ENCODE assay signal across 19 cellular contexts in genomic region chr11:61514050-61514917, GRCh38. TPM values are rescaled to one million over a fixed set of nuclear protein-coding genes. Genes with fewer than 3 reads are reported as not detected.
DNase-seq lines count a peak whose midpoint lies in the region; ATAC-seq, FAIRE-seq and TF ChIP-seq lines count a peak whose summit lies in the region.
"Had no signal": no experiment of that assay in that cellular context is flagged by ENCODE, and none has a peak within 500 bp of the region (broad histone marks: within the 10 kb centered on the region; RNA-seq: fewer than 3 reads in every experiment).

No MANE protein-coding gene starts in this region.

- no peak for FAIRE-seq in H1 (lab: Jason Lieb, UNC)

- 0 out of 2 replicates have a peak overlapping the region, but pooled peaks have one; percentile 71 for H2AK5ac ChIP-seq in H1 (ENCODE audit: low read depth, low read length)

- H2BK120ac ChIP-seq in H1 (replicated peaks; ENCODE audit: low read depth, low read length), result no peak overlapping the region

- H2BK20ac ChIP-seq in H1 (ENCODE audit: low read length), result peak overlapping the region; percentile 97

- H3K9me3 ChIP-seq in H1 (ENCODE audit: insufficient read depth in 2 of 2, low read depth in 1 of 2, low read length in 1 of 2), result no peaks in the 10 kb centered on the region
- H3K9me3 ChIP-seq: lower lobe of right lung, Peyer's patch, upper lobe of left lung had no signal

- no peaks in the 10 kb centered on the region for H3K79me1 ChIP-seq in H1 (ENCODE audit: low read depth, low read length)

- CTCF ChIA-PET in H1 (lab: Charles Lee; ENCODE audit: partially characterized antibody), result interaction anchor here (1.0 to 40.4 kb wide), 21 partner anchors 8 to 158 kb away, joined by 3 to 2106 read pairs (median 5); a partner anchor contains a TSS

- POLR2A ChIA-PET in H1 (lab: Charles Lee; ENCODE audit: partially characterized antibody), result interaction anchor here (1.1 to 2.8 kb wide), 10 partner anchors 11 to 113 kb away, joined by 3 to 14 read pairs (median 5); no protein-coding TSS in a partner anchor

- H3K23me2 ChIP-seq in H1 (ENCODE audit: low read depth, low read length), result no peaks in the 10 kb centered on the region; the same call in 1 of the 2 replicates

- H3K4me1 ChIP-seq in H1 (replicated peaks in 1 of 4; ENCODE audit: control insufficient read depth in 3 of 4, insufficient read depth in 4 of 4, low read length in 3 of 4), result peaks cover 0 to 46% (median 31%) of the 10 kb centered on the region in 4 experiments; a peak in 6 of 7 replicates

- peak overlapping the region; percentile 63 for H4K91ac ChIP-seq in H1 (replicated peaks; ENCODE audit: insufficient read length, low read length)

- WGBS in H1 (ENCODE audit: extremely low coverage in 1 of 2, insufficient coverage in 1 of 2, insufficient read length in 1 of 2, insufficient replicate concordance in 2 of 2, low coverage in 1 of 2, low lambda C conversion rate in 2 of 2, missing lambda C conversion rate in 1 of 2), 2 experiments, result 57% methylated on average over 11 of the region's 11 CpGs; no CpG with 5 or more reads in 1 of the 2 experiments

- H4K5ac ChIP-seq in H1 (ENCODE audit: insufficient read length, low read depth, low read length), result no peak overlapping the region

- 0 out of 2 replicates have a peak overlapping the region, but pooled peaks have one; percentile 4 for H3K18ac ChIP-seq in H1 (ENCODE audit: extremely low read depth, low read length)

- DNase-seq in Right ventricle myocardium inferior (ENCODE audit: missing footprints), result peak; percentile 42
- DNase-seq in left ventricle myocardium superior, result no peak
- DNase-seq in NCI-H526 (lab: John Stamatoyannopoulos, UW), result peak; percentile 58 to 81
- no peak for DNase-seq in H1 (ENCODE audit: low read depth in 1 of 2, low spot score in 2 of 2)
- DNase-seq in T1000 (lab: John Stamatoyannopoulos, UW), result no peak
- no peak for DNase-seq in stimulated activated CD8-positive, alpha-beta memory T cell treated with anti-CD3 and anti-CD28 coated beads, Interleukin-4, amount 100 ng/mL, for 48 hours
- DNase-seq: ACHN; activated CD8-positive, alpha-beta memory T cell treated with anti-CD3 and anti-CD28 coated beads for 24 hours; activated naive CD8-positive, alpha-beta T cell treated with anti-CD3 and anti-CD28 coated beads, Interleukin-2, amount 50 U/mL, for 24 hours; CD4-positive, alpha-beta memory T cell; lower lobe of right lung; NCI-H2081 treated with DMSO at 0.1 percent for 48 hours; Peyer's patch had no signal

- H3K79me2 ChIP-seq in H1 (ENCODE audit: control insufficient read depth in 1 of 2, insufficient read depth in 2 of 2, low read length in 2 of 2), result no peaks in the 10 kb centered on the region

- 0 out of 2 replicates have a peak overlapping the region, but pooled peaks have one; percentile 4 for H3K27ac ChIP-seq in H1 (ENCODE audit: low read depth, low read length)
- H3K27ac ChIP-seq: lower lobe of right lung, Peyer's patch, upper lobe of left lung had no signal

- ATAC-seq in Right ventricle myocardium inferior, result no peak
- ATAC-seq in left ventricle myocardium superior, result no peak
- no peak for ATAC-seq in HG03442 (IDR thresholded peaks at IDR 0.05; ENCODE audit: unreplicated experiment)
- no peak for ATAC-seq in HG03196 (IDR thresholded peaks at IDR 0.05; ENCODE audit: unreplicated experiment)
- ATAC-seq: activated naive CD8-positive, alpha-beta T cell treated with anti-CD3 and anti-CD28 coated beads, Interleukin-2, amount 50 U/mL, for 24 hours; esophagus mucosa; lower lobe of right lung had no signal

- H3K4me2 ChIP-seq in H1 (ENCODE audit: insufficient read depth in 1 of 2, low read depth in 2 of 2, low read length in 2 of 2), result peak overlapping the region; percentile 4 to 16; a peak in 2 of 4 replicates
- H3K4me2 ChIP-seq: smooth muscle cell had no signal

- H2BK5ac ChIP-seq in H1 (ENCODE audit: low read depth, low read length), result peak overlapping the region; percentile 92; the same call in 1 of the 2 replicates

- no peak for TF ChIP-seq POLR2A in H1 (IDR thresholded peaks at IDR 0.05; ENCODE audit: control extremely low read depth in 1 of 2, low read depth in 2 of 2, low read length in 2 of 2)

- no peak overlapping the region for H4K8ac ChIP-seq in H1 (ENCODE audit: extremely low read depth, insufficient read depth, low read length)

- H3K4ac ChIP-seq in H1 (replicated peaks; ENCODE audit: insufficient read length, low read depth, low read length), result peak overlapping the region; percentile 45

- peaks cover 8 to 19% (median 16%) of the 10 kb centered on the region in 4 experiments for H3K27me3 ChIP-seq in H1 (replicated peaks in 1 of 4; ENCODE audit: control insufficient read depth in 3 of 4, extremely low read depth in 1 of 4, insufficient read depth in 3 of 4, low read length in 3 of 4)

- no peak overlapping the region for H3K14ac ChIP-seq in H1 (ENCODE audit: insufficient read length)

- no peak for TF ChIP-seq EP300 in H1 (IDR thresholded peaks at IDR 0.05; ENCODE audit: borderline replicate concordance in 1 of 2, low read depth in 2 of 2, low read length in 2 of 2)

- intact Hi-C loops in Right ventricle myocardium inferior (cut with DNase I) (no loop called here), left ventricle myocardium superior (cut with micrococcal nuclease) (no loop called here)

- peak overlapping the region; percentile 94 for H2BK12ac ChIP-seq in H1 (ENCODE audit: low read depth, low read length)

- no peak overlapping the region for H2AFZ ChIP-seq in H1 (ENCODE audit: low read length)

- H3K56ac ChIP-seq in H1 (replicated peaks; ENCODE audit: insufficient read length, low read depth, low read length), result no peak overlapping the region

- no peaks in the 10 kb centered on the region for H3K36me3 ChIP-seq in H1 (ENCODE audit: control insufficient read depth in 2 of 4, insufficient read depth in 4 of 4, low read length in 3 of 4)
- H3K36me3 ChIP-seq: lower lobe of right lung, Peyer's patch, upper lobe of left lung had no signal

- no peak overlapping the region for H3K9ac ChIP-seq in H1 (replicated peaks in 1 of 4; ENCODE audit: extremely low read depth in 1 of 4, low read depth in 3 of 4, low read length in 3 of 4)

- H3K4me3 ChIP-seq in H1 (ENCODE audit: extremely low read depth in 1 of 4, insufficient read depth in 2 of 4, low read depth in 3 of 4, low read length in 4 of 4), result no peak overlapping the region
- H3K4me3 ChIP-seq: lower lobe of right lung, Peyer's patch, smooth muscle cell, upper lobe of left lung had no signal

- TF ChIP-seq RAD21 in H1 (IDR thresholded peaks at IDR 0.05 in 1 of 2, conservative IDR thresholded peaks at IDR 0.05 in 1 of 2; ENCODE audit: low read depth in 2 of 2, low read length in 2 of 2), result no peak

- H4K20me1 ChIP-seq in H1 (replicated peaks in 1 of 2; ENCODE audit: control insufficient read depth in 1 of 2, insufficient read depth in 2 of 2, low read length in 2 of 2), result peaks cover 0 to 2% of the 10 kb centered on the region in 2 experiments

- H2BK15ac ChIP-seq in H1 (ENCODE audit: low read length), result peak overlapping the region; percentile 72

- TF ChIP-seq CTCF in H1 (IDR thresholded peaks at IDR 0.05; ENCODE audit: control extremely low read depth in 1 of 3, insufficient read depth in 1 of 3, low read depth in 1 of 3, low read length in 3 of 3), result 0 out of 4 replicates have a peak, but pooled peaks of 1 of the 3 experiments have one; percentile 1

- H3K23ac ChIP-seq in H1 (ENCODE audit: insufficient read length), result no peak overlapping the region

TF ChIP-seq in H1, 55 proteins besides CTCF, POLR2A, EP300 and RAD21:
- no peak for TF ChIP-seq BACH1 (IDR thresholded peaks at IDR 0.05; ENCODE audit: low read length)
- peak; percentile 26 for TF ChIP-seq NANOG (IDR thresholded peaks at IDR 0.05; ENCODE audit: insufficient read depth, low read depth, low read length, poor library complexity, severe bottlenecking)
- TF ChIP-seq USF2 (IDR thresholded peaks at IDR 0.05; ENCODE audit: low read length), result no peak
- TF ChIP-seq YY1 (IDR thresholded peaks at IDR 0.05; ENCODE audit: low read depth, low read length), result 0 out of 2 replicates have a peak, but pooled peaks have one; percentile 22

RNA-seq across cellular contexts. Expression of gene LRRC10B, which starts 5.7 kb away (rescaled TPM):
- 0.60 TPM for total RNA-seq in Right ventricle myocardium inferior
- 0.45 TPM for total RNA-seq in left ventricle myocardium superior
- total RNA-seq in H1 (2021; fragmentation: NEBNext Ultra II Directional; extraction: Animal tissue kit (Norgen Biotek cat#: 25700)), result 0.47 and 0.61 TPM in 2 replicates
- 0.71 and 1.1 TPM in 2 replicates for polyA plus RNA-seq in H1 (2011; rRNA removed)
- 0.58 TPM for polyA plus RNA-seq in H1 (2011; cell fraction: cytosol; rRNA removed)
- polyA plus RNA-seq in H1 (2011; cell fraction: nucleus; rRNA removed), result 1.1 TPM
- polyA plus RNA-seq in H1 (2012, experiment 1 of 2), result 0.15 to 0.57 TPM (median 0.38 TPM) in 4 replicates
- 0.66 TPM for polyA plus RNA-seq in H1 (2012, experiment 2 of 2)
- polyA plus RNA-seq in H1 (2013, experiment 1 of 2), result 0.51 TPM
- 0.53 TPM for polyA plus RNA-seq in H1 (2013, experiment 2 of 2)
- polyA minus RNA-seq in H1 (2011; rRNA and poly(A)+ RNA removed), result 0.27 and 0.79 TPM in 2 replicates
- polyA minus RNA-seq in H1 (2011; cell fraction: cytosol; rRNA and poly(A)+ RNA removed), result not detected
- 1.2 TPM for polyA minus RNA-seq in H1 (2011; cell fraction: nucleus; rRNA and poly(A)+ RNA removed)
- total RNA-seq: activated T-helper 1 cell treated with anti-CD3 and anti-CD28 coated beads, Interleukin-12 subunit alpha, Interleukin-12 subunit beta, Interleukin-2, Interleukin-4 antibody, amounts not matched to agents 30 ng/mL and 10 ng/mL and 1 ng/mL, durations not matched to agents 14 hours and 24 hours and 36 hours; CD4-positive, alpha-beta memory T cell had no signal
- polyA plus RNA-seq: CD4-positive, alpha-beta memory T cell had no signal

Comparison
In these comparisons a context has a peak if more than half of its experiments do, and no peak if none do; other contexts are left out.
1. DNase-seq: peak in Right ventricle myocardium inferior (single experiment) and NCI-H526 (2 of 2); none in left ventricle myocardium superior (single experiment), H1 (0 of 2), T1000 (single experiment) and stimulated activated CD8-positive, alpha-beta memory T cell treated with anti-CD3 and anti-CD28 coated beads, Interleukin-4, amount 100 ng/mL, for 48 hours (single experiment).